Comparison of ENCODE assay signal across 16 cellular contexts in the genomic region with DNA sequence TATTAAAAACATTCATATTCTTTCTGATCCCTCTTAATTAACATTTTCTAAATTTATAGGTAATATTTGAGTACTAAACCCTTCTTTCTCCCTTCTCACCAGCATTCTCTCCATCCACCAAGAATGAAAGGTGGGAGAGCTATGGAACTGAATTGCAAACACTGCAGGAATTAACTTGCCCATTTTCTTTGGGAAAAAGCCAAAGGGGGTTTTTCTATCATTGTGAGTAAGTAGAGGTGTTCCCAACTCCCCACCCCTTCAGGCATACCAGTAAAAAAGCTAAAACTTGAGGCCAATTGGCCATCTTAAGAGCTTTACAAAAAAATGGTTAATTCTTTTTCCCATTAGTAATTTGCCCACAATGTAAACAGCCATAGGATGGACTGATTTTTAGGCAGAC. TPM values are rescaled to one million over a fixed set of nuclear protein-coding genes. Genes with fewer than 3 reads are reported as not detected.
A peak's percentile ranks its signal among the peaks of the same experiment; 100 is the strongest.
DNase-seq lines count a peak whose midpoint lies in the region; ATAC-seq and TF ChIP-seq lines count a peak whose summit lies in the region.
"Had no signal": no experiment of that assay in that cellular context is flagged by ENCODE, and none has a peak within 500 bp of the region (broad histone marks: within the 10 kb centered on the region; RNA-seq: fewer than 3 reads in every experiment).

No MANE protein-coding gene starts in this region.

- no peak overlapping the region for H4K8ac ChIP-seq in IMR-90 (ENCODE audit: low read depth in 2 of 2, low read length in 2 of 2)

- H3K56ac ChIP-seq in IMR-90 (ENCODE audit: extremely low read depth, insufficient read depth, low read length) = no peak overlapping the region

- no peak overlapping the region for H3K9ac ChIP-seq in IMR-90 (ENCODE audit: low read depth, low read length)

- no peak overlapping the region for H3K23ac ChIP-seq in IMR-90 (ENCODE audit: low read depth, low read length)

- H3K9me1 ChIP-seq in IMR-90 (ENCODE audit: insufficient read depth, low read length) = peaks cover 5% of the 10 kb centered on the region

- no peak overlapping the region for H3K27ac ChIP-seq in CD8-positive, alpha-beta T cell (ENCODE audit: low read depth, low read length)
- no peak overlapping the region for H3K27ac ChIP-seq in IMR-90 (ENCODE audit: insufficient read depth, low read length)
- H3K27ac ChIP-seq in neutrophil = peak overlapping the region; percentile 9
- no peak overlapping the region for H3K27ac ChIP-seq in dorsolateral prefrontal cortex
- H3K27ac ChIP-seq: Peyer's patch, SK-N-MC had no signal

- CTCF ChIA-PET in CD8-positive, alpha-beta T cell (lab: Charles Lee) = interaction anchor here (0.6 to 6.6 kb wide), 8 partner anchors 22 to 114 kb away, joined by 3 to 37 read pairs (median 5); a partner anchor contains a TSS
- CTCF ChIA-PET in IMR-90 (lab: Yijun Ruan, JAX) = interaction anchor here (0.5 to 1.6 kb wide), 2 partner anchors 11 to 975 kb away, joined by 3 to 5 read pairs; no protein-coding TSS in a partner anchor

- POLR2A ChIA-PET in CD8-positive, alpha-beta T cell (lab: Charles Lee) = interaction anchor here (1.4 to 1.8 kb wide), 3 partner anchors 10 to 22 kb away, joined by 4 to 9 read pairs (median 5); no protein-coding TSS in a partner anchor
- POLR2A ChIA-PET in IMR-90 (lab: Charles Lee; ENCODE audit: unreplicated experiment) = no interaction called here

- in situ Hi-C loops in IMR-90 (cut with MboI; ENCODE audit: low sequenced_read_pairs) = no loop called here

- peaks cover 26 to 57% of the 10 kb centered on the region in 2 experiments for H3K79me1 ChIP-seq in IMR-90 (ENCODE audit: low read depth in 1 of 2, low read length in 2 of 2)

- H4K5ac ChIP-seq in IMR-90 (ENCODE audit: low read depth, low read length) = no peak overlapping the region

- H2BK120ac ChIP-seq in IMR-90 (ENCODE audit: low read depth, low read length) = no peak overlapping the region

- no peak for ATAC-seq in CD8-positive, alpha-beta T cell
- ATAC-seq in IMR-90 (ENCODE audit: low read depth) (peak; percentile 44; the same call in 1 of the 2 replicates), GM18502 (IDR thresholded peaks at IDR 0.05; ENCODE audit: poor library complexity, unreplicated experiment) (no peak)
- ATAC-seq: K562, Right ventricle myocardium inferior had no signal

- peaks cover 63% of the 10 kb centered on the region for H4K20me1 ChIP-seq in IMR-90 (ENCODE audit: insufficient read depth, low read length)

- intact Hi-C loops in CD8-positive, alpha-beta T cell (cut with DNase I, micrococcal nuclease) = loop anchor here in 1 of 2 experiments (10.0 kb wide), 1 partner anchor 286 kb away; a partner anchor contains a TSS
- intact Hi-C loops in IMR-90 (cut with micrococcal nuclease) (no loop called here), dorsolateral prefrontal cortex (cut with DNase I) (no loop called here)

- DNase-seq in CD8-positive, alpha-beta T cell = no peak
- DNase-seq in IMR-90 (peak; percentile 66), chondrocyte (ENCODE audit: low spot score) (no peak), Ammon's horn (ENCODE audit: low spot score) (no peak), dorsolateral prefrontal cortex (no peak)
- DNase-seq: ACHN, Calu3, NCI-H1105, NCI-H2081, Peyer's patch had no signal

- H3K18ac ChIP-seq in IMR-90 (ENCODE audit: low read depth, low read length) = no peak overlapping the region

- no peak for TF ChIP-seq RAD21 in IMR-90 (IDR thresholded peaks at IDR 0.05; ENCODE audit: low read length)

- no peak overlapping the region for H2AK9ac ChIP-seq in IMR-90 (replicated peaks; ENCODE audit: low read depth, low read length, poor library complexity)

- peaks cover 46% of the 10 kb centered on the region for H3K4me1 ChIP-seq in CD8-positive, alpha-beta T cell (ENCODE audit: insufficient read depth, low read length)
- H3K4me1 ChIP-seq in IMR-90 (ENCODE audit: control insufficient read depth, insufficient read depth, low read length) (peaks cover 15% of the 10 kb centered on the region), neutrophil (ENCODE audit: control insufficient read depth in 1 of 2, insufficient read depth in 1 of 2, low read depth in 1 of 2, low read length in 1 of 2) (peaks cover 22 to 48% of the 10 kb centered on the region in 2 experiments)

- dilution Hi-C loops in IMR-90 (cut with HindIII; ENCODE audit: low sequenced_read_pairs, unreplicated experiment) = no loop called here

- no peak overlapping the region for H2BK15ac ChIP-seq in IMR-90 (ENCODE audit: low read depth, low read length)

- H2BK5ac ChIP-seq in IMR-90 (ENCODE audit: low read depth, low read length, poor library complexity, severe bottlenecking) = no peak overlapping the region

- peaks cover 81% of the 10 kb centered on the region for H3K4me1 Mint-ChIP-seq in CD8-positive, alpha-beta T cell (ENCODE audit: low read depth)
- peaks cover 60% of the 10 kb centered on the region for H3K4me1 Mint-ChIP-seq in chondrocyte (ENCODE audit: low read depth)

- peaks cover under 1% of the 10 kb centered on the region for H3K36me3 Mint-ChIP-seq in CD8-positive, alpha-beta T cell
- no peaks in the 10 kb centered on the region for H3K36me3 Mint-ChIP-seq in chondrocyte (ENCODE audit: low read depth)

- TF ChIP-seq CTCF in CD8-positive, alpha-beta T cell (IDR thresholded peaks at IDR 0.05) = no peak
- TF ChIP-seq CTCF in IMR-90 (conservative IDR thresholded peaks at IDR 0.05; ENCODE audit: low read depth, low read length) (no peak), chondrocyte (IDR thresholded peaks at IDR 0.05) (no peak), neutrophil (IDR thresholded peaks at IDR 0.05) (no peak), dorsolateral prefrontal cortex (IDR thresholded peaks at IDR 0.05 in 54 of 56, conservative IDR thresholded peaks at IDR 0.05 in 2 of 56; ENCODE audit: low read depth in 1 of 56, partially characterized antibody in 56 of 56) (no peak)

- no TSS peak for BruUV-seq in IMR-90 (replicated peaks; lab: Mats Ljungman, UMichigan)

- H3K4me2 ChIP-seq in IMR-90 (ENCODE audit: low read depth, low read length) = peak overlapping the region; percentile 39; the same call in 1 of the 2 replicates

- H4K91ac ChIP-seq in IMR-90 (ENCODE audit: insufficient read depth, low read depth, low read length) = no peak overlapping the region

- no peak overlapping the region for H2BK20ac ChIP-seq in IMR-90 (ENCODE audit: low read depth, low read length)

- no peak overlapping the region for H2AK5ac ChIP-seq in IMR-90 (ENCODE audit: low read depth, low read length)

- H3K27ac Mint-ChIP-seq in CD8-positive, alpha-beta T cell = peak overlapping the region; percentile 46
- peak overlapping the region; percentile 62 for H3K27ac Mint-ChIP-seq in chondrocyte (ENCODE audit: unreplicated experiment)

- no peaks in the 10 kb centered on the region for H3K9me3 ChIP-seq in CD8-positive, alpha-beta T cell (ENCODE audit: low read length)
- H3K9me3 ChIP-seq in IMR-90 (ENCODE audit: control insufficient read depth, insufficient read depth, low read length) (no peaks in the 10 kb centered on the region), neutrophil (no peaks in the 10 kb centered on the region)
- H3K9me3 ChIP-seq: Peyer's patch had no signal

- H3K9me3 Mint-ChIP-seq in CD8-positive, alpha-beta T cell = no peaks in the 10 kb centered on the region
- H3K9me3 Mint-ChIP-seq in chondrocyte (ENCODE audit: low read depth) = no peaks in the 10 kb centered on the region
- H3K9me3 Mint-ChIP-seq: CD14-positive monocyte had no signal

- TF ChIP-seq POLR2A in IMR-90 (IDR thresholded peaks at IDR 0.05; ENCODE audit: low read depth, low read length) = no peak

- no peak overlapping the region for H3K4ac ChIP-seq in IMR-90 (ENCODE audit: low read depth, low read length)

- H3K27me3 Mint-ChIP-seq in CD8-positive, alpha-beta T cell (ENCODE audit: low read depth) = no peaks in the 10 kb centered on the region
- H3K27me3 Mint-ChIP-seq in chondrocyte (ENCODE audit: low read depth) = no peaks in the 10 kb centered on the region

- no peaks in the 10 kb centered on the region for H3K36me3 ChIP-seq in CD8-positive, alpha-beta T cell (ENCODE audit: insufficient read depth, low read length)
- no peaks in the 10 kb centered on the region for H3K36me3 ChIP-seq in IMR-90 (ENCODE audit: control insufficient read depth, insufficient read depth, low read length)
- H3K36me3 ChIP-seq in neutrophil = no peaks in the 10 kb centered on the region
- H3K36me3 ChIP-seq: Peyer's patch had no signal

- no peak overlapping the region for H2AFZ ChIP-seq in IMR-90 (replicated peaks; ENCODE audit: low read length, poor library complexity)

- H3K4me3 ChIP-seq in CD8-positive, alpha-beta T cell (ENCODE audit: low read depth, low read length) = no peak overlapping the region
- H3K4me3 ChIP-seq in IMR-90 (ENCODE audit: insufficient read depth, low read depth, low read length) (no peak overlapping the region), neutrophil (ENCODE audit: low read depth in 1 of 2, low read length in 1 of 2) (no peak overlapping the region), dorsolateral prefrontal cortex (no peak overlapping the region)
- H3K4me3 ChIP-seq: K562, Peyer's patch, SK-N-MC had no signal

- H3K14ac ChIP-seq in IMR-90 (replicated peaks; ENCODE audit: low read depth, low read length) = no peak overlapping the region

- H3K27me3 ChIP-seq in CD8-positive, alpha-beta T cell (ENCODE audit: insufficient read depth, low read length) = no peaks in the 10 kb centered on the region
- H3K27me3 ChIP-seq in IMR-90 (ENCODE audit: control insufficient read depth, insufficient read depth, low read length) = no peaks in the 10 kb centered on the region
- H3K27me3 ChIP-seq in neutrophil = no peaks in the 10 kb centered on the region
- H3K27me3 ChIP-seq in dorsolateral prefrontal cortex = no peaks in the 10 kb centered on the region
- H3K27me3 ChIP-seq: Peyer's patch had no signal

- no peak overlapping the region for H3K4me3 Mint-ChIP-seq in CD8-positive, alpha-beta T cell
- H3K4me3 Mint-ChIP-seq in chondrocyte (ENCODE audit: unreplicated experiment) = no peak overlapping the region
- H3K4me3 Mint-ChIP-seq: CD14-positive monocyte had no signal

TF ChIP-seq in IMR-90, 13 proteins besides CTCF, POLR2A, EP300 and RAD21:
- TF ChIP-seq CHD1 (IDR thresholded peaks at IDR 0.05; ENCODE audit: low read depth, low read length) = no peak

RNA-seq across cellular contexts. Expression of a gene that starts 23.7 kb away (rescaled TPM):
- 10 to 100 TPM; 54.0 to 63.5 TPM for total RNA-seq in CD8-positive, alpha-beta T cell
- total RNA-seq in IMR-90 (2012; rRNA removed) = 43.7 and 45.3 TPM in 2 replicates
- 15.0 and 15.1 TPM in 2 replicates for polyA plus RNA-seq in IMR-90 (2012; rRNA removed)
- 4.5 and 7.1 TPM in 2 replicates for polyA plus RNA-seq in IMR-90 (2012; cell fraction: cytosol; rRNA removed)
- 23.2 and 40.0 TPM in 2 replicates for polyA plus RNA-seq in IMR-90 (2012; cell fraction: nucleus; rRNA removed; ENCODE audit: low replicate concordance)
- 54.3 to 69.5 TPM (median 62.4 TPM) in 3 replicates for total RNA-seq in chondrocyte
- total RNA-seq in dorsolateral prefrontal cortex = 100 to 1,000 TPM in 5 of 120 experiments, 10 to 100 TPM in 115; 61.9 to 138 (median 81.6) TPM
